Comparison of ENCODE assay signal across 11 cellular contexts in the genomic region with DNA sequence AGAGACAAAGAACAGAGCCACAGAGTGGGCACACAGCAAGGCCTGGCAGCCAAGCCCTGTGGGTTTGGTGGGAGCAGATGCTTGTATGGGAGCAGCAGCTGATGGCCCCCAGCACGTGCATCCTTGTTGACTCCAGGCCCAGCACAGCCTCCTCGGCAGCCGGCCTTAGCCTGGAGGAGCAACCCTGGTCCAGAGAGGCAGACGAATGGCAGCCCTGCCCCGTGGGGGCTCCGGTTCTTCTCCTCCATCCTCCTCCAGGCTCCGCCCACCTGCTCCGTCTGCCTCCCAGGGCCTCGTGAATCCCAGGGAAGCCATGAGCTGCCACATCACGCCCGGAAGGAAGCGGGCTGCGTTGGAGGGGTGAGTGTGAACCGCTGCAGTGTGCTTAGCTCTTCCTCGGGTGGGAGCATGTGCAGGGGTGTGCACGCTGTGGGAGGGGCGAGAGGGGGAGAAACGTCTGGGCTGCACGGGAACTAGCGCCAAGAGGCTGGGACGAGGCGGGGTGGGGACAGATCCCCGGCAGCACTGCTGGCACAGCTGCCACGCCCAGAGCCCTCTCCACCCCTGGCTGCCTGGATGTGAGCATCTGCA. TPM values are rescaled to one million over a fixed set of nuclear protein-coding genes. Genes with fewer than 3 reads are reported as not detected.
DNase-seq lines count a peak whose midpoint lies in the region; ATAC-seq and TF ChIP-seq lines count a peak whose summit lies in the region.
"Had no signal": no experiment of that assay in that cellular context is flagged by ENCODE, and none has a peak within 500 bp of the region (broad histone marks: within the 10 kb centered on the region; RNA-seq: fewer than 3 reads in every experiment).

No MANE protein-coding gene starts in this region.

- H3K4me1 ChIP-seq in right atrium auricular region: peaks cover 0 to 45% of the 10 kb centered on the region in 2 donors
- peaks cover 27 to 51% (median 50%) of the 10 kb centered on the region in 4 donors for H3K4me1 ChIP-seq in stomach

- H3K36me3 ChIP-seq in right atrium auricular region: no peaks in the 10 kb centered on the region
- no peaks in the 10 kb centered on the region for H3K36me3 ChIP-seq in stomach

- no peaks in the 10 kb centered on the region for H3K9me3 ChIP-seq in right atrium auricular region
- H3K9me3 ChIP-seq in stomach: no peaks in the 10 kb centered on the region
- H3K9me3 ChIP-seq: SK-N-SH had no signal

- no peak for TF ChIP-seq CTCF in right atrium auricular region (IDR thresholded peaks at IDR 0.05)
- no peak for TF ChIP-seq CTCF in stomach (IDR thresholded peaks at IDR 0.05)

- peak overlapping the region; percentile 84 for H3K27ac Mint-ChIP-seq in activated CD4-positive, alpha-beta T cell treated with anti-CD3 and anti-CD28 coated beads, Interleukin-2, amount 10 ng/mL, durations not matched to agents 7 days and 5 days
- no peak overlapping the region for H3K27ac Mint-ChIP-seq in activated T-cell treated with anti-CD3 and anti-CD28 coated beads, Interleukin-2, amount 50 U/mL, for 72 hours

- peaks cover 73% of the 10 kb centered on the region for H3K4me1 Mint-ChIP-seq in activated CD4-positive, alpha-beta T cell treated with anti-CD3 and anti-CD28 coated beads, Interleukin-2, amount 10 ng/mL, durations not matched to agents 7 days and 5 days
- H3K4me1 Mint-ChIP-seq in activated T-cell treated with anti-CD3 and anti-CD28 coated beads, Interleukin-2, amount 50 U/mL, for 72 hours (ENCODE audit: low read depth): peaks cover 62% of the 10 kb centered on the region

- no peak for ATAC-seq in HG03571 (IDR thresholded peaks at IDR 0.05; ENCODE audit: unreplicated experiment)
- no peak for ATAC-seq in GM21717 (IDR thresholded peaks at IDR 0.05; ENCODE audit: unreplicated experiment)
- no peak for ATAC-seq in activated T-cell treated with anti-CD3 and anti-CD28 coated beads, Interleukin-2, amount 50 U/mL, for 72 hours (replicated peaks in 1 of 2)

- CTCF ChIA-PET in activated CD4-positive, alpha-beta T cell treated with anti-CD3 and anti-CD28 coated beads, Interleukin-2, amount 10 ng/mL, durations not matched to agents 7 days and 5 days (lab: Charles Lee): interaction anchor here (1.7 to 2.3 kb wide), 2 partner anchors 12 to 85 kb away, joined by 8 to 11 read pairs; no protein-coding TSS in a partner anchor

- no peaks in the 10 kb centered on the region for H3K9me3 Mint-ChIP-seq in activated CD4-positive, alpha-beta T cell treated with anti-CD3 and anti-CD28 coated beads, Interleukin-2, amount 10 ng/mL, durations not matched to agents 7 days and 5 days
- no peaks in the 10 kb centered on the region for H3K9me3 Mint-ChIP-seq in activated T-cell treated with anti-CD3 and anti-CD28 coated beads, Interleukin-2, amount 50 U/mL, for 72 hours
- H3K9me3 Mint-ChIP-seq: activated T-helper 1 cell treated with anti-CD3 and anti-CD28 coated beads, Interleukin-12 subunit alpha, Interleukin-12 subunit beta, Interleukin-2, Interleukin-4 antibody, amounts not matched to agents 30 ng/mL and 10 ng/mL and 1 ng/mL, durations not matched to agents 14 hours and 24 hours and 36 hours had no signal

- POLR2A ChIA-PET in activated CD4-positive, alpha-beta T cell treated with anti-CD3 and anti-CD28 coated beads, Interleukin-2, amount 10 ng/mL, durations not matched to agents 7 days and 5 days (lab: Charles Lee): no interaction called here

- peaks cover 5% of the 10 kb centered on the region for H3K36me3 Mint-ChIP-seq in activated CD4-positive, alpha-beta T cell treated with anti-CD3 and anti-CD28 coated beads, Interleukin-2, amount 10 ng/mL, durations not matched to agents 7 days and 5 days (ENCODE audit: low read depth)
- peaks cover 2% of the 10 kb centered on the region in 2 donors for H3K36me3 Mint-ChIP-seq in activated T-cell treated with anti-CD3 and anti-CD28 coated beads, Interleukin-2, amount 50 U/mL, for 72 hours (ENCODE audit: insufficient read depth in 2 of 2)

- H3K27me3 Mint-ChIP-seq in activated CD4-positive, alpha-beta T cell treated with anti-CD3 and anti-CD28 coated beads, Interleukin-2, amount 10 ng/mL, durations not matched to agents 7 days and 5 days: peaks cover 19% of the 10 kb centered on the region
- H3K27me3 Mint-ChIP-seq in activated T-cell treated with anti-CD3 and anti-CD28 coated beads, Interleukin-2, amount 50 U/mL, for 72 hours (ENCODE audit: low read depth): peaks cover 14% of the 10 kb centered on the region

- WGBS in stomach, 5 donors: 42 to 62% (median 44%) methylated on average over 7 to 24 of the region's 24 CpGs

- no peak overlapping the region for H3K4me3 Mint-ChIP-seq in activated CD4-positive, alpha-beta T cell treated with anti-CD3 and anti-CD28 coated beads, Interleukin-2, amount 10 ng/mL, durations not matched to agents 7 days and 5 days
- H3K4me3 Mint-ChIP-seq in activated T-cell treated with anti-CD3 and anti-CD28 coated beads, Interleukin-2, amount 50 U/mL, for 72 hours: peak overlapping the region in 1 of 2 donors; percentile 53
- H3K4me3 Mint-ChIP-seq: activated T-helper 1 cell treated with anti-CD3 and anti-CD28 coated beads, Interleukin-12 subunit alpha, Interleukin-12 subunit beta, Interleukin-2, Interleukin-4 antibody, amounts not matched to agents 30 ng/mL and 10 ng/mL and 1 ng/mL, durations not matched to agents 14 hours and 24 hours and 36 hours had no signal

- no peaks in the 10 kb centered on the region for H3K27me3 ChIP-seq in right atrium auricular region
- H3K27me3 ChIP-seq in stomach: peaks cover 0 to 11% (median 0%) of the 10 kb centered on the region in 3 donors

- no peak for DNase-seq in activated CD4-positive, alpha-beta T cell treated with anti-CD3 and anti-CD28 coated beads, Interleukin-2, amount 10 ng/mL, durations not matched to agents 7 days and 5 days
- DNase-seq in activated CD4-positive, alpha-beta T cell treated with anti-CD3 and anti-CD28 coated beads, Interleukin-2, amount 50 U/mL, for 48 hours: no peak
- DNase-seq in SHP77 treated with DMSO at 0.1 percent for 48 hours (lab: John Stamatoyannopoulos, UW) (peak; percentile 71), right atrium auricular region (ENCODE audit: low spot score) (no peak), stomach (no peak)
- DNase-seq in activated T-cell treated with anti-CD3 and anti-CD28 coated beads, Interleukin-2, amount 50 U/mL, for 72 hours: no peak
- DNase-seq: erythroblast, SK-N-SH had no signal

- TF ChIP-seq POLR2A in stomach (IDR thresholded peaks at IDR 0.05): no peak

- intact Hi-C loops in stomach (cut with DNase I; ENCODE audit: low total_unique reads): no loop called here

- no peak for TF ChIP-seq EP300 in stomach (IDR thresholded peaks at IDR 0.05)

- H3K27ac ChIP-seq in right atrium auricular region (peak overlapping the region; percentile 92 to 95), stomach (peak overlapping the region in 3 of 5 donors; percentile 79 to 96 (median 88))

- H3K4me3 ChIP-seq in right atrium auricular region: peak overlapping the region in 1 of 2 donors; percentile 27
- no peak overlapping the region for H3K4me3 ChIP-seq in stomach

RNA-seq across cellular contexts. Expression of a gene that starts 36.3 kb away (rescaled TPM):
- total RNA-seq in activated CD4-positive, alpha-beta T cell treated with anti-CD3 and anti-CD28 coated beads, Interleukin-2, amount 10 ng/mL, durations not matched to agents 7 days and 5 days: 1 to 10 TPM; 4.8 to 5.0 TPM
- 10 to 100 TPM; 28.5 to 38.1 TPM for total RNA-seq in right atrium auricular region
- total RNA-seq in stomach: 10 to 100 TPM; 18.5 to 83.4 (median 44.2) TPM
- 10 to 100 TPM in 1 of 3 donors, 1 to 10 TPM in 2; 4.0 to 10.8 (median 5.7) TPM for polyA plus RNA-seq in stomach
- total RNA-seq in activated T-cell treated with anti-CD3 and anti-CD28 coated beads, Interleukin-2, amount 50 U/mL, for 72 hours: 1 to 10 TPM; 7.8 to 8.5 TPM
